Comparison of ENCODE assay signal across 8 cellular contexts in the genomic region with DNA sequence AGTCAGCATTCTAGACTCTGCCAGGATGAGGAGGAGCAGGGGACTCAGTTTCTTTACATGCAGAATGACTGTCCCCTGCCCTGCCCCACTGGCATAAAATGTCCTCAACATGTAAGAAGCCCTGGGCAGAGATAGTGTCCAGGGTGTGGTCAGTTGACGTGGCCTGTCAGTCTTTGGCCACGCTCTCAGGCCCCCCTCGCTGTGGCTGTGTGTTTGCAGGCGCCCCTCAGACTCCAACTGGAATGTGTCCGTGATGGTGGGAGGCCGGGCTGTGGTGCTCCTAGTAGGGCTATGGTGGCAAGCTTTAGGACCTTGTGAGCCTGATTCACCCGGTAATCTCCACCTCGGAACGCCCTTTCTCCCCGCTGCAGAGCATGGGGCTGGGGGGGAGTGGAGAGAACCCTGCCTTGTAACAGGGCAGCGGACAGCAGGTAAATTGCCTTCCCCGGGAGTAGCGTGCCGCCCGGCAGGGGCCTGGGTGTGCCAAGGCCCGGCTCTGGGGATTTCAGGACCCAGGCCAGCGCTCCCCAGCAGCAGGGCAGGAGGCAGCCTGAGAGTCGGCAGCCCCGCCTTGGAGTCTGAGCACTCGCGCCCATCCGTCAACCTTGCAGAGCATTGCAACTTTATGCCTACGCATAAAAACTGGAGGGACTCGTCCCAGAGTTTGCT.
DNase-seq lines count a peak whose midpoint lies in the region; ATAC-seq, FAIRE-seq and TF ChIP-seq lines count a peak whose summit lies in the region.

No MANE protein-coding gene starts in this region.

- no peak overlapping the region for H3K27ac ChIP-seq in endothelial cell of umbilical vein (ENCODE audit: insufficient read depth, low read depth, low read length)

- H3K9ac ChIP-seq in endothelial cell of umbilical vein (replicated peaks; ENCODE audit: extremely low read depth, insufficient read depth, low read length) = no peak overlapping the region

- no peak overlapping the region for H3K4me2 ChIP-seq in endothelial cell of umbilical vein (ENCODE audit: insufficient read depth, low read length)

- intact Hi-C loops in endothelial cell of umbilical vein (cut with micrococcal nuclease) = loop anchor here (10.0 kb wide), 1 partner anchor 249 kb away; no protein-coding TSS in a partner anchor

- no peak for TF ChIP-seq POLR2A in endothelial cell of umbilical vein (IDR thresholded peaks at IDR 0.05; ENCODE audit: low read depth, low read length)

- POLR2A ChIA-PET in endothelial cell of umbilical vein (lab: Charles Lee) = no interaction called here

- H4K20me1 ChIP-seq in endothelial cell of umbilical vein (replicated peaks; ENCODE audit: control insufficient read depth, extremely low read depth, insufficient read depth, low read length) = no peaks in the 10 kb centered on the region

- H3K4me3 ChIP-seq in LNCaP clone FGC (ENCODE audit: low read depth, low read length) = no peak overlapping the region
- H3K4me3 ChIP-seq in endothelial cell of umbilical vein (replicated peaks in 1 of 3; ENCODE audit: insufficient read depth in 1 of 3, low read depth in 1 of 3, low read length in 3 of 3) = no peak overlapping the region

- dilution Hi-C loops in endothelial cell of umbilical vein (cut with MboI; ENCODE audit: extremely low pct_ligation_motif_present, low sequenced_read_pairs) = no loop called here

- no TSS peak for BruUV-seq in endothelial cell of umbilical vein (replicated peaks; lab: Mats Ljungman, UMichigan)

- H2AFZ ChIP-seq in endothelial cell of umbilical vein (ENCODE audit: low read depth, low read length) = no peak overlapping the region

- peak; percentile 79 for DNase-seq in ELF-1 (ENCODE audit: low read depth, low spot score)
- DNase-seq in LNCaP clone FGC (ENCODE audit: low read depth) = peak; percentile 19
- peak; percentile 25 for DNase-seq in endothelial cell of umbilical vein (ENCODE audit: low read depth, low spot score)
- peak; percentile 36 for DNase-seq in myocyte (ENCODE audit: low read depth)

- H3K4me1 ChIP-seq in endothelial cell of umbilical vein (ENCODE audit: control insufficient read depth, extremely low read depth, insufficient read depth, low read length) = no peaks in the 10 kb centered on the region

- no peaks in the 10 kb centered on the region for H3K79me2 ChIP-seq in endothelial cell of umbilical vein (ENCODE audit: control insufficient read depth, insufficient read depth, low read length)

- FAIRE-seq in endothelial cell of umbilical vein (lab: Jason Lieb, UNC) = no peak

- H3K36me3 ChIP-seq in endothelial cell of umbilical vein (ENCODE audit: control insufficient read depth in 2 of 2, extremely low read depth in 1 of 2, insufficient read depth in 2 of 2, low read length in 2 of 2) = no peaks in the 10 kb centered on the region

- ATAC-seq in GM19452 (IDR thresholded peaks at IDR 0.05; ENCODE audit: unreplicated experiment) = no peak
- no peak for ATAC-seq in GM21423 (IDR thresholded peaks at IDR 0.05; ENCODE audit: unreplicated experiment)
- ATAC-seq in GM18870 (IDR thresholded peaks at IDR 0.05; ENCODE audit: unreplicated experiment) = no peak
- no peak for ATAC-seq in HG03025 (IDR thresholded peaks at IDR 0.05; ENCODE audit: low FRiP score, unreplicated experiment)

- CTCF ChIA-PET in endothelial cell of umbilical vein (lab: Charles Lee) = no interaction called here

- TF ChIP-seq CTCF in LNCaP clone FGC (IDR thresholded peaks at IDR 0.05; ENCODE audit: control insufficient read depth, extremely low read depth, insufficient read depth) (no peak), endothelial cell of umbilical vein (IDR thresholded peaks at IDR 0.05; ENCODE audit: extremely low read depth in 1 of 2, insufficient read depth in 1 of 2, low read depth in 1 of 2, low read length in 2 of 2) (no peak)

- H3K9me1 ChIP-seq in endothelial cell of umbilical vein (replicated peaks; ENCODE audit: control insufficient read depth, extremely low read depth, insufficient read depth, low read length) = no peaks in the 10 kb centered on the region

- H3K27me3 ChIP-seq in endothelial cell of umbilical vein (ENCODE audit: control insufficient read depth in 2 of 2, insufficient read depth in 2 of 2, low read length in 2 of 2) = no peaks in the 10 kb centered on the region

- no peaks in the 10 kb centered on the region for H3K9me3 ChIP-seq in endothelial cell of umbilical vein (replicated peaks; ENCODE audit: control insufficient read depth, insufficient read depth, low read length)

TF ChIP-seq in endothelial cell of umbilical vein, 7 proteins besides CTCF, POLR2A, EP300 and RAD21:
- no peak for TF ChIP-seq POLR2AphosphoS5 (IDR thresholded peaks at IDR 0.05; ENCODE audit: insufficient read depth, low read depth, low read length)

Comparison
In these comparisons a context has a peak if more than half of its experiments do, and no peak if none do; other contexts are left out.
1. DNase-seq: peak in every context shown above with its lines; median percentile 79 in ELF-1; 36 in myocyte; 25 in endothelial cell of umbilical vein; 19 in LNCaP clone FGC.